ENCODE assay signal across 9 cellular contexts in the genomic region with DNA sequence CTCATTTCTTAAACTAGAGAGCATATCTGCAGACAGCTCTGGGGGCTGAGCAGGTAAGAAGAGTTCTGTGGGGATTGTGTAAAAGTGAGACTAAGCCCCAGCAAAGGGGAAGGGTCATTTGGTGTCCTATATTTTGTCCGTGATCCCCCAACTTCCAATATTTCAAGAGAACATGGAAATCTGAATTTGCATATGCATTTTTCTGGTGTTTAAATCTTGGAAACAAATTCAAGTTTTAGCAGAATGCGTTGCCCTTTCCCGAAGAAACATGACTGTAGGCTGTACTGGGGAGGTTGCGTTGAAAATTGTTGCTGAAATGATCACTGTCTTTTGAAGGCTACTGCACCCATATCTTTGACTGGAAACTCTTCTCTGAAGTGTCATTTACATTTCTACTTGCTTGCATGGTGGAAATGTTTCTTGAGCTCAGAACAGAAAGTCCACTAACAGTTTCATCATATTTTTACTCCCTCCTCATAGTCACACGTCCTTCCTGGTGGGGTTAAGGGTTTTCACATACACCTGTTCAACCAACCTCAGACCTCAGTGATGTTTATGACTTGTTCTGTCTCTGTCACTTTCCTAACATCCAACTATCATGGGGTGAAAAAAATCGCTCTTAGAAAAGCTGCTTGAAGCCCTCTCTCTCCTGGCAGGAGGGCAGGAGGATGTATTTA.
DNase-seq lines count a peak whose midpoint lies in the region; ATAC-seq and TF ChIP-seq lines count a peak whose summit lies in the region.
"Had no signal": no experiment of that assay in that cellular context is flagged by ENCODE, and none has a peak within 500 bp of the region (broad histone marks: within the 10 kb centered on the region; RNA-seq: fewer than 3 reads in every experiment).

No MANE protein-coding gene starts in this region.

- H3K36me3 ChIP-seq in BE2C = no peaks in the 10 kb centered on the region; the same call in 1 of the 2 replicates
- H3K36me3 ChIP-seq in psoas muscle (ENCODE audit: insufficient read depth in 1 of 2, low read depth in 1 of 2) = no peaks in the 10 kb centered on the region

- no peak for TF ChIP-seq CTCF in BE2C (IDR thresholded peaks at IDR 0.05; ENCODE audit: low read depth, low read length)
- TF ChIP-seq CTCF in psoas muscle (IDR thresholded peaks at IDR 0.05) = no peak

- POLR2A ChIA-PET in HEK293T (lab: Yijun Ruan, JAX) = no interaction called here

- H3K9me3 ChIP-seq in BE2C (no peaks in the 10 kb centered on the region), psoas muscle (no peaks in the 10 kb centered on the region)

- WGBS in psoas muscle, 3 donors = 84 to 90% (median 88%) methylated on average over 6 of the region's 6 CpGs

- CTCF ChIA-PET in HEK293T (lab: Yijun Ruan, JAX) = no interaction called here

- H3K4me3 ChIP-seq in BE2C (ENCODE audit: low read depth, low read length) (no peak overlapping the region), psoas muscle (no peak overlapping the region)

- no peaks in the 10 kb centered on the region for H3K4me1 ChIP-seq in BE2C
- H3K4me1 ChIP-seq in psoas muscle = peaks cover 6% of the 10 kb centered on the region

- H3K27me3 ChIP-seq in BE2C (no peaks in the 10 kb centered on the region), psoas muscle (ENCODE audit: insufficient read depth in 3 of 3, low read length in 2 of 3) (no peaks in the 10 kb centered on the region)

- intact Hi-C loops in psoas muscle (cut with DNase I) = no loop called here

- DNase-seq in CD1c-positive myeloid dendritic cell (ENCODE audit: extremely low spot score) (peak; percentile 0), RPMI8226 (peak; percentile 16), SW 1271 (lab: John Stamatoyannopoulos, UW) (no peak), BE2C (no peak), psoas muscle (no peak), HEK293T (ENCODE audit: extremely low spot score) (no peak)
- DNase-seq: amygdala had no signal

- ATAC-seq in GM19324 (IDR thresholded peaks at IDR 0.05; ENCODE audit: low FRiP score, unreplicated experiment) (peak; percentile 65), HG02943 (IDR thresholded peaks at IDR 0.05; ENCODE audit: low read depth, unreplicated experiment) (peak; percentile 48), psoas muscle (no peak)

- no peak overlapping the region for H3K27ac ChIP-seq in psoas muscle

TF ChIP-seq in HEK293T, 16 proteins besides CTCF, POLR2A, EP300 and RAD21:
- no peak for TF ChIP-seq ZNF384 (IDR thresholded peaks at IDR 0.05)
- TF ChIP-seq L3MBTL2 (conservative IDR thresholded peaks at IDR 0.05) = no peak
- TF ChIP-seq TARDBP (IDR thresholded peaks at IDR 0.05) = no peak
- TF ChIP-seq ELF4 (IDR thresholded peaks at IDR 0.05) = no peak
- no peak for TF ChIP-seq FOXM1 (IDR thresholded peaks at IDR 0.05; ENCODE audit: borderline replicate concordance)
- TF ChIP-seq LEF1 (IDR thresholded peaks at IDR 0.05; ENCODE audit: borderline replicate concordance) = no peak
- TF ChIP-seq BHLHE40 (IDR thresholded peaks at IDR 0.05; ENCODE audit: borderline replicate concordance) = no peak
- no peak for TF ChIP-seq PKNOX1 (IDR thresholded peaks at IDR 0.05)
- TF ChIP-seq SUZ12 (IDR thresholded peaks at IDR 0.05) = no peak

Comparison
In these comparisons a context has a peak if more than half of its experiments do, and no peak if none do; other contexts are left out.
1. DNase-seq: peak in CD1c-positive myeloid dendritic cell (single experiment) and RPMI8226 (single experiment); none in SW 1271 (0 of 2), BE2C (single experiment), psoas muscle (0 of 2) and HEK293T (single experiment).
2. ATAC-seq: peak in GM19324 (single experiment) and HG02943 (single experiment); none in psoas muscle (0 of 4).